Comparison of ENCODE assay signal across 1 cellular context in genomic region chr14:23637655-23638413, GRCh38.
TF ChIP-seq lines count a peak whose summit lies in the region.
"Not testable (repeated sequence)": the region's sequence is repeated elsewhere in the genome, so short reads cannot be mapped to it uniquely, and the experiment has no call there.

No MANE protein-coding gene starts in this region.

TF ChIP-seq in HepG2, 621 proteins besides CTCF, POLR2A, EP300 and RAD21 (continued from another document and continues in another):
- TF ChIP-seq ARID5B (CRISPR knock-in tag; IDR thresholded peaks at IDR 0.05), result peak; percentile 51; the same call in 1 of the 2 replicates
- TF ChIP-seq ZFP41 (CRISPR knock-in tag; IDR thresholded peaks at IDR 0.05; ENCODE audit: borderline replicate concordance), result peak; percentile 95
- TF ChIP-seq CHD2 (IDR thresholded peaks at IDR 0.05; ENCODE audit: low read depth, low read length), result peak; percentile 17; the same call in 1 of the 2 replicates
- peak; percentile 85 for TF ChIP-seq KLF6 (CRISPR knock-in tag; IDR thresholded peaks at IDR 0.05)
- peak; percentile 65 for TF ChIP-seq ZNF138 (CRISPR knock-in tag; IDR thresholded peaks at IDR 0.05; ENCODE audit: low read depth)
- 0 out of 2 replicates have a peak, but pooled peaks have one; percentile 67 for TF ChIP-seq CC2D1A (CRISPR knock-in tag; IDR thresholded peaks at IDR 0.05)
- TF ChIP-seq YEATS2 (CRISPR knock-in tag; IDR thresholded peaks at IDR 0.05; ENCODE audit: borderline replicate concordance), result peak; percentile 73
- peak; percentile 82; the same call in 1 of the 2 replicates for TF ChIP-seq ZNF788 (CRISPR knock-in tag; IDR thresholded peaks at IDR 0.05; ENCODE audit: borderline replicate concordance)
- peak; percentile 52 for TF ChIP-seq TEAD3 (CRISPR knock-in tag; optimal IDR thresholded peaks at IDR 0.05; ENCODE audit: borderline replicate concordance)
- 0 out of 2 replicates have a peak, but pooled peaks have one; percentile 65 for TF ChIP-seq ZNF652 (CRISPR knock-in tag; IDR thresholded peaks at IDR 0.05; ENCODE audit: borderline replicate concordance, low read depth)
- peak; percentile 79; the same call in 1 of the 2 replicates for TF ChIP-seq AHR (CRISPR knock-in tag; IDR thresholded peaks at IDR 0.05)
- 0 out of 2 replicates have a peak, but pooled peaks have one; percentile 21 for TF ChIP-seq HHEX (CRISPR knock-in tag; IDR thresholded peaks at IDR 0.05)
- peak; percentile 12 for TF ChIP-seq PATZ1 (CRISPR knock-in tag; IDR thresholded peaks at IDR 0.05)
- TF ChIP-seq YY1 (IDR thresholded peaks at IDR 0.05; ENCODE audit: insufficient read depth, insufficient replicate concordance, low read depth, low read length), result peak; percentile 20
- TF ChIP-seq NCOR1 (IDR thresholded peaks at IDR 0.05; ENCODE audit: borderline replicate concordance, low read length), result 0 out of 2 replicates have a peak, but pooled peaks have one; percentile 20
- TF ChIP-seq THRA (CRISPR knock-in tag; IDR thresholded peaks at IDR 0.05; ENCODE audit: borderline replicate concordance), result peak; percentile 71
- TF ChIP-seq GMEB2 (CRISPR knock-in tag; IDR thresholded peaks at IDR 0.05; ENCODE audit: low read depth), result peak; percentile 61; the same call in 1 of the 2 replicates
- peak; percentile 97 for TF ChIP-seq ARNT2 (CRISPR knock-in tag; IDR thresholded peaks at IDR 0.05; ENCODE audit: low read depth)
- TF ChIP-seq ZNF782 (CRISPR knock-in tag; IDR thresholded peaks at IDR 0.05; ENCODE audit: borderline replicate concordance), result peak; percentile 28; the same call in 1 of the 2 replicates
- TF ChIP-seq RXRA (CRISPR knock-in tag; IDR thresholded peaks at IDR 0.05), result peak; percentile 53
- peak; percentile 100 for TF ChIP-seq ZC3H4 (CRISPR knock-in tag; IDR thresholded peaks at IDR 0.05; ENCODE audit: borderline replicate concordance)
- TF ChIP-seq ZFX (CRISPR knock-in tag; IDR thresholded peaks at IDR 0.05; ENCODE audit: low read depth), result peak; percentile 43
- peak; percentile 50; the same call in 1 of the 2 replicates for TF ChIP-seq FOXO1 (CRISPR knock-in tag; IDR thresholded peaks at IDR 0.05)
- peak; percentile 18; the same call in 1 of the 2 replicates for TF ChIP-seq STAT6 (CRISPR knock-in tag; IDR thresholded peaks at IDR 0.05; ENCODE audit: borderline replicate concordance)
- TF ChIP-seq ZKSCAN1 (IDR thresholded peaks at IDR 0.05; ENCODE audit: low read length), result peak; percentile 59
- TF ChIP-seq MTA3 (CRISPR knock-in tag; IDR thresholded peaks at IDR 0.05), result peak; percentile 64; the same call in 1 of the 2 replicates
- TF ChIP-seq ZNF326 (CRISPR knock-in tag; IDR thresholded peaks at IDR 0.05; ENCODE audit: borderline replicate concordance), result 0 out of 2 replicates have a peak, but pooled peaks have one; percentile 16
- peak; percentile 80 for TF ChIP-seq NFKBIZ (CRISPR knock-in tag; IDR thresholded peaks at IDR 0.05)
- TF ChIP-seq REPIN1 (CRISPR knock-in tag; IDR thresholded peaks at IDR 0.05; ENCODE audit: borderline replicate concordance, low read depth), result peak; percentile 71; the same call in 1 of the 2 replicates
- peak in 1 of 2 experiments; percentile 0; a peak in 1 of 4 replicates for TF ChIP-seq ATF4 (CRISPR knock-in tag; IDR thresholded peaks at IDR 0.05)
- peak in 1 of 2 experiments; percentile 17; a peak in 1 of 4 replicates for TF ChIP-seq REST (IDR thresholded peaks at IDR 0.05; ENCODE audit: borderline replicate concordance in 1 of 2, low read depth in 1 of 2, low read length in 2 of 2)
- peak; percentile 20; the same call in 1 of the 2 replicates for TF ChIP-seq KAT8 (CRISPR knock-in tag; IDR thresholded peaks at IDR 0.05)
- TF ChIP-seq SSRP1 (CRISPR knock-in tag; IDR thresholded peaks at IDR 0.05), result peak; percentile 76; the same call in 1 of the 2 replicates
- peak; percentile 40 for TF ChIP-seq TBL1XR1 (IDR thresholded peaks at IDR 0.05; ENCODE audit: borderline replicate concordance, low read length, partially characterized antibody)
- 0 out of 2 replicates have a peak, but pooled peaks have one; percentile 15 for TF ChIP-seq HBP1 (CRISPR knock-in tag; IDR thresholded peaks at IDR 0.05; ENCODE audit: low read depth)
- not testable (repeated sequence) for TF ChIP-seq ATF7 (IDR thresholded peaks at IDR 0.05)
- 0 out of 2 replicates have a peak, but pooled peaks have one; percentile 21 for TF ChIP-seq ATF7 (CRISPR knock-in tag; IDR thresholded peaks at IDR 0.05)
- peak; percentile 61 for TF ChIP-seq ERF (CRISPR knock-in tag; IDR thresholded peaks at IDR 0.05)
- peak; percentile 49 for TF ChIP-seq ZNF781 (CRISPR knock-in tag; IDR thresholded peaks at IDR 0.05; ENCODE audit: borderline replicate concordance, not compliant biosample characterization)
